ENCODE assay signal across 9 cellular contexts in genomic region chr16:70696952-70697600, GRCh38. TPM values are rescaled to one million over a fixed set of nuclear protein-coding genes. Genes with fewer than 3 reads are reported as not detected.
DNase-seq lines count a peak whose midpoint lies in the region; ATAC-seq, FAIRE-seq and TF ChIP-seq lines count a peak whose summit lies in the region.
"Had no signal": no experiment of that assay in that cellular context is flagged by ENCODE, and none has a peak within 500 bp of the region (broad histone marks: within the 10 kb centered on the region; RNA-seq: fewer than 3 reads in every experiment).

No MANE protein-coding gene starts in this region.

- H3K9ac ChIP-seq in fibroblast of lung (ENCODE audit: insufficient read depth, low read length): no peak overlapping the region

- H3K79me2 ChIP-seq in fibroblast of lung (ENCODE audit: control insufficient read depth, insufficient read depth, low read length): no peaks in the 10 kb centered on the region

- DNase-seq in SJCRH30 (peak in 1 of 2 experiments; percentile 22), fibroblast of lung (ENCODE audit: low read depth in 2 of 2) (no peak), small intestine (peak; percentile 56), NCI-H82 (lab: John Stamatoyannopoulos, UW) (no peak), NCI-H510A treated with DMSO at 0.1 percent for 48 hours (lab: John Stamatoyannopoulos, UW) (no peak), sciatic nerve (ENCODE audit: low spot score) (no peak), COLO668 (lab: John Stamatoyannopoulos, UW; ENCODE audit: unreplicated experiment) (no peak)

- no peak overlapping the region for H3K4me2 ChIP-seq in fibroblast of lung (ENCODE audit: extremely low read depth, insufficient read depth, low read length)

- H4K20me1 ChIP-seq in fibroblast of lung (ENCODE audit: control insufficient read depth, extremely low read depth, insufficient read depth, low read length): no peaks in the 10 kb centered on the region

- H3K9me3 ChIP-seq in HEK293 (ENCODE audit: control insufficient read depth, insufficient read depth, low read depth, low read length) (no peaks in the 10 kb centered on the region), SJCRH30 (replicated peaks) (no peaks in the 10 kb centered on the region), fibroblast of lung (ENCODE audit: control insufficient read depth, insufficient read depth, low read depth, low read length) (no peaks in the 10 kb centered on the region), small intestine (ENCODE audit: control insufficient read depth, low read depth) (no peaks in the 10 kb centered on the region)

- H3K36me3 ChIP-seq in HEK293 (ENCODE audit: control insufficient read depth in 2 of 2, insufficient read depth in 1 of 2, low read length in 2 of 2) (peaks cover 0 to 5% of the 10 kb centered on the region in 2 experiments; a peak in 1 of 3 replicates), SJCRH30 (no peaks in the 10 kb centered on the region), fibroblast of lung (ENCODE audit: control insufficient read depth, insufficient read depth, low read length) (no peaks in the 10 kb centered on the region), small intestine (ENCODE audit: control insufficient read depth in 2 of 2, insufficient read depth in 2 of 2, low read length in 2 of 2) (peaks cover 0 to 2% of the 10 kb centered on the region in 2 donors)

- H2AFZ ChIP-seq in fibroblast of lung (ENCODE audit: low read length): no peak overlapping the region

- CTCF ChIA-PET in HEK293 (lab: Yijun Ruan, JAX): no interaction called here

- H3K4me3 ChIP-seq in HEK293 (ENCODE audit: low read depth, low read length) (no peak overlapping the region), SJCRH30 (no peak overlapping the region), fibroblast of lung (replicated peaks in 1 of 4; ENCODE audit: control extremely low read depth in 1 of 4, insufficient read depth in 1 of 4, low read depth in 3 of 4, low read length in 4 of 4) (no peak overlapping the region), small intestine (ENCODE audit: low read depth in 1 of 2, low read length in 2 of 2) (no peak overlapping the region)

- POLR2A ChIA-PET in HEK293 (lab: Yijun Ruan, JAX): no interaction called here

- no peak for FAIRE-seq in small intestine (lab: Jason Lieb, UNC)
- FAIRE-seq: GM18507 had no signal

- WGBS in small intestine, 3 donors: 29 to 52% (median 41%) methylated on average over 18 to 19 of the region's 19 CpGs

- no peak for ATAC-seq in sciatic nerve

- TF ChIP-seq CTCF in HEK293 (tag by site-specific recombination; IDR thresholded peaks at IDR 0.05): no peak
- no peak for TF ChIP-seq CTCF in fibroblast of lung (conservative IDR thresholded peaks at IDR 0.05 in 1 of 2, IDR thresholded peaks at IDR 0.05 in 1 of 2; ENCODE audit: low read depth in 1 of 2, low read length in 2 of 2)

- no peaks in the 10 kb centered on the region for H3K4me1 ChIP-seq in HEK293 (ENCODE audit: control insufficient read depth, insufficient read depth, low read length)
- H3K4me1 ChIP-seq in SJCRH30: peaks cover 83% of the 10 kb centered on the region
- H3K4me1 ChIP-seq in fibroblast of lung (ENCODE audit: control insufficient read depth, extremely low read depth, insufficient read depth, low read length): peaks cover 45% of the 10 kb centered on the region
- peaks cover 0 to 5% of the 10 kb centered on the region in 2 donors for H3K4me1 ChIP-seq in small intestine (ENCODE audit: control insufficient read depth in 2 of 2, insufficient read depth in 1 of 2, low read depth in 1 of 2, low read length in 1 of 2)

- intact Hi-C loops in sciatic nerve (cut with DNase I): no loop called here

- H3K27me3 ChIP-seq in SJCRH30 (no peaks in the 10 kb centered on the region), fibroblast of lung (ENCODE audit: control insufficient read depth, insufficient read depth, low read length) (no peaks in the 10 kb centered on the region), small intestine (ENCODE audit: control insufficient read depth in 2 of 2, insufficient read depth in 2 of 2, low read length in 2 of 2) (no peaks in the 10 kb centered on the region)

- no peak overlapping the region for H3K27ac ChIP-seq in HEK293 (ENCODE audit: extremely low read depth, low read depth, low read length)
- H3K27ac ChIP-seq in SJCRH30: peak overlapping the region; percentile 79
- peak overlapping the region; percentile 18 for H3K27ac ChIP-seq in fibroblast of lung (ENCODE audit: insufficient read depth, low read length)
- H3K27ac ChIP-seq in small intestine (ENCODE audit: low read depth in 1 of 2, low read length in 1 of 2): peak overlapping the region in 1 of 2 donors; percentile 4

TF ChIP-seq in HEK293, 187 proteins besides CTCF, POLR2A, EP300 and RAD21:
- TF ChIP-seq ZNF398 (tag by site-specific recombination; IDR thresholded peaks at IDR 0.05): 0 out of 2 replicates have a peak, but pooled peaks have one; percentile 5
- TF ChIP-seq SP2 (tag by site-specific recombination; IDR thresholded peaks at IDR 0.05): peak; percentile 27
- TF ChIP-seq TRIM28 (IDR thresholded peaks at IDR 0.05; ENCODE audit: borderline replicate concordance, low read length): no peak
- TF ChIP-seq ZNF776 (tag by site-specific recombination; IDR thresholded peaks at IDR 0.05; ENCODE audit: borderline replicate concordance): no peak
- no peak for TF ChIP-seq ZSCAN30 (tag by site-specific recombination; IDR thresholded peaks at IDR 0.05)
- TF ChIP-seq ZNF600 (tag by site-specific recombination; IDR thresholded peaks at IDR 0.05): peak; percentile 93

RNA-seq across cellular contexts. Expression of gene MTSS2, which starts 11.2 kb away (rescaled TPM):
- 24.6 and 27.4 TPM in 2 replicates for total RNA-seq in SJCRH30 (2014; rRNA removed; shearing (Covaris generic))
- 81.7 and 126 TPM in 2 replicates for total RNA-seq in fibroblast of lung
- polyA plus RNA-seq in fibroblast of lung: 90.4 and 131 TPM in 2 replicates
- polyA plus RNA-seq in fibroblast of lung (2012): 128 and 258 TPM in 2 replicates
- polyA minus RNA-seq in fibroblast of lung (ENCODE audit: low replicate concordance): 86.5 and 259 TPM in 2 replicates
- 10 to 100 TPM in 1 of 3 donors, 1 to 10 TPM in 2; 2.9 to 15.2 (median 7.3) TPM for polyA plus RNA-seq in small intestine
- total RNA-seq in sciatic nerve: 75.9 TPM

RNA-seq across cellular contexts. Expression of gene IL34, which starts 50.7 kb away (rescaled TPM):
- 0.61 and 0.75 TPM in 2 replicates for total RNA-seq in SJCRH30 (2014; rRNA removed; shearing (Covaris generic))
- total RNA-seq in fibroblast of lung (5.1 and 5.4 TPM in 2 replicates), sciatic nerve (64.0 TPM)
- polyA plus RNA-seq in fibroblast of lung (0.45 and 0.70 TPM in 2 replicates), small intestine (1 to 10 TPM in 2 of 3 donors, not detected in 1; 1.5 to 6.5 TPM)
- polyA plus RNA-seq in fibroblast of lung (2012): 0.81 and 1.0 TPM in 2 replicates
- 0.94 and 2.4 TPM in 2 replicates for polyA minus RNA-seq in fibroblast of lung (ENCODE audit: low replicate concordance)

Comparison
In these comparisons a context has a peak if more than half of its experiments do, and no peak if none do; other contexts are left out.
1. RNA of gene IL34, which starts 50.7 kb away (total RNA-seq): 64.0 TPM in sciatic nerve (single experiment); 5.1 to 5.4 TPM in fibroblast of lung and 0.61 to 0.75 TPM in SJCRH30; every median in the first group is over 10 times any median in the second.